8 cellular contexts compared by ENCODE assay signal in the genomic region with DNA sequence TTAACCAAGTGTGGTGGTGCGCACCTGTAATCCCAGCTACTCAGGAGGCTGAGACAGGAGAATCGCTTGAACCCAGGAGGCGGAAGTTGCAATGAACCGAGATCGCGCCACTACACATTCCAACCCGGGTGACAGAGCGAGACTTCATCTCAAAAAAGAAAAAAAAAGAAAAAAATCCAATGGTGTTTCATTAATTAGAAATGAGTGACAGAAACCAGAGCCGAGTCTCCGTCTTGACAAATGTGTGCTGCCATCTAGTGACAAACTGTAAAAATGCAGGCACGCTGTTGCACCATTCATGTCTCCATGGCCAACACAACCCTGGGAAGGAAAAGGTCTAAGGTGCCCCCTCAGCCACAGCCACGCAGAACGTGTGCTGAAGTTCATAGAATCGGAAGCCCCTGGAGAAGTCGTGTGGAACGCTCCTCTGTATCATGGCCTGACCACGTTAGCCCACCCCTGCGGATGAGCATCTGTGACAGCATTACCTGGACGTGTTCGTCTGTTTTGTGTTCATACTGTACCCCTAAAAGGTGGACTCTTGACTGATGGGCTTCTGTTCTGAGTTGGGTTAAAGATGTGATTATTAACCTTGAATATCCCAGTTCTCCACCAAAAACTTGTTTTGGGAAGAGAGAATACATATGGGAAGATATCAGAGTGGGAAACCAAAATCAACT.
DNase-seq lines count a peak whose midpoint lies in the region; ATAC-seq and TF ChIP-seq lines count a peak whose summit lies in the region.

No MANE protein-coding gene starts in this region.

- peak overlapping the region; percentile 31 for H3K27ac Mint-ChIP-seq in activated naive CD8-positive, alpha-beta T cell treated with anti-CD3 and anti-CD28 coated beads, Interleukin-2, amount 10 ng/mL, durations not matched to agents 7 days and 5 days

- H3K36me3 Mint-ChIP-seq in activated naive CD8-positive, alpha-beta T cell treated with anti-CD3 and anti-CD28 coated beads, Interleukin-2, amount 10 ng/mL, durations not matched to agents 7 days and 5 days = peaks cover 6% of the 10 kb centered on the region

- H3K79me2 ChIP-seq in SU-DHL-6 (ENCODE audit: insufficient read depth, low read length) = no peaks in the 10 kb centered on the region

- no peak for ATAC-seq in activated naive CD8-positive, alpha-beta T cell treated with anti-CD3 and anti-CD28 coated beads, Interleukin-2, amount 10 ng/mL, durations not matched to agents 7 days and 5 days (ENCODE audit: low read depth)
- ATAC-seq in HG03460 (IDR thresholded peaks at IDR 0.05; ENCODE audit: unreplicated experiment) = no peak
- no peak for ATAC-seq in HG03039 (IDR thresholded peaks at IDR 0.05; ENCODE audit: unreplicated experiment)

- no peak overlapping the region for H2AFZ ChIP-seq in SU-DHL-6 (ENCODE audit: low read depth, low read length, severe bottlenecking)

- H3K4me3 Mint-ChIP-seq in activated naive CD8-positive, alpha-beta T cell treated with anti-CD3 and anti-CD28 coated beads, Interleukin-2, amount 10 ng/mL, durations not matched to agents 7 days and 5 days = no peak overlapping the region

- no peak overlapping the region for H3K4me3 ChIP-seq in SU-DHL-6 (ENCODE audit: insufficient read depth, low read length, poor library complexity, severe bottlenecking)
- H3K4me3 ChIP-seq in cardiac muscle cell = no peak overlapping the region
- no peak overlapping the region for H3K4me3 ChIP-seq in prostate gland

- DNase-seq in KG1 (lab: John Stamatoyannopoulos, UW) = peak; percentile 89
- peak; percentile 62 for DNase-seq in activated naive CD8-positive, alpha-beta T cell treated with anti-CD3 and anti-CD28 coated beads, Interleukin-2, amount 10 ng/mL, durations not matched to agents 7 days and 5 days
- DNase-seq in cardiac muscle cell (ENCODE audit: low read depth in 1 of 2, low spot score in 1 of 2) = peak; percentile 84 to 88
- DNase-seq in prostate gland (ENCODE audit: low spot score) = peak; percentile 70

- POLR2A ChIA-PET in activated naive CD8-positive, alpha-beta T cell treated with anti-CD3 and anti-CD28 coated beads, Interleukin-2, amount 10 ng/mL, durations not matched to agents 7 days and 5 days (lab: Charles Lee) = interaction anchor here (0.7 to 8.1 kb wide), 2 partner anchors 101 to 186 kb away, joined by 5 to 69 read pairs; a partner anchor contains a TSS

- H3F3A ChIP-seq in SU-DHL-6 (ENCODE audit: insufficient read depth) = no peaks in the 10 kb centered on the region

- H3K9me3 Mint-ChIP-seq in activated naive CD8-positive, alpha-beta T cell treated with anti-CD3 and anti-CD28 coated beads, Interleukin-2, amount 10 ng/mL, durations not matched to agents 7 days and 5 days = no peaks in the 10 kb centered on the region

- H3K9me2 ChIP-seq in SU-DHL-6 (replicated peaks; ENCODE audit: insufficient read depth, low read length) = no peaks in the 10 kb centered on the region

- no peaks in the 10 kb centered on the region for H4K20me1 ChIP-seq in SU-DHL-6 (ENCODE audit: low read depth, low read length)

- 34% methylated on average over 20 of the region's 20 CpGs for WGBS in prostate gland

- H3K9me3 ChIP-seq in SU-DHL-6 (ENCODE audit: insufficient read depth, low read length) (no peaks in the 10 kb centered on the region), cardiac muscle cell (ENCODE audit: low read depth) (no peaks in the 10 kb centered on the region), prostate gland (no peaks in the 10 kb centered on the region)

- H3K36me3 ChIP-seq in SU-DHL-6 (ENCODE audit: low read length) = no peaks in the 10 kb centered on the region
- no peaks in the 10 kb centered on the region for H3K36me3 ChIP-seq in cardiac muscle cell
- no peaks in the 10 kb centered on the region for H3K36me3 ChIP-seq in prostate gland

- H3K27me3 Mint-ChIP-seq in activated naive CD8-positive, alpha-beta T cell treated with anti-CD3 and anti-CD28 coated beads, Interleukin-2, amount 10 ng/mL, durations not matched to agents 7 days and 5 days = no peaks in the 10 kb centered on the region

- peaks cover 40% of the 10 kb centered on the region for H3K4me1 Mint-ChIP-seq in activated naive CD8-positive, alpha-beta T cell treated with anti-CD3 and anti-CD28 coated beads, Interleukin-2, amount 10 ng/mL, durations not matched to agents 7 days and 5 days

- H3K27me3 ChIP-seq in SU-DHL-6 (ENCODE audit: low read length) = no peaks in the 10 kb centered on the region
- no peaks in the 10 kb centered on the region for H3K27me3 ChIP-seq in cardiac muscle cell
- no peaks in the 10 kb centered on the region for H3K27me3 ChIP-seq in prostate gland (replicated peaks; ENCODE audit: insufficient read depth)

- H3K4me1 ChIP-seq in cardiac muscle cell (ENCODE audit: low read depth) (no peaks in the 10 kb centered on the region), prostate gland (replicated peaks) (no peaks in the 10 kb centered on the region)

- TF ChIP-seq CTCF in GM12872 (IDR thresholded peaks at IDR 0.05; ENCODE audit: insufficient read depth, low read depth, low read length) (peak; percentile 83), SU-DHL-6 (IDR thresholded peaks at IDR 0.05; ENCODE audit: insufficient read depth, low read length, poor library complexity, severe bottlenecking) (peak; percentile 38), cardiac muscle cell (IDR thresholded peaks at IDR 0.05; ENCODE audit: low read depth, low read length) (peak; percentile 77), prostate gland (IDR thresholded peaks at IDR 0.05) (peak; percentile 67 to 88 (median 82))

- H3K27ac ChIP-seq in SU-DHL-6 (ENCODE audit: low read depth, low read length) (no peak overlapping the region), cardiac muscle cell (no peak overlapping the region), prostate gland (no peak overlapping the region)

- no peak overlapping the region for H3K4me2 ChIP-seq in SU-DHL-6 (ENCODE audit: low read depth, low read length, poor library complexity, severe bottlenecking)

- intact Hi-C loops in prostate gland (cut with DNase I) = loop anchor here (5.0 kb wide), 1 partner anchor 142 kb away; no protein-coding TSS in a partner anchor

- TF ChIP-seq POLR2A in prostate gland (IDR thresholded peaks at IDR 0.05) = no peak

- no peak overlapping the region for H3K9ac ChIP-seq in SU-DHL-6 (ENCODE audit: low read length)
